In the genomic region with DNA sequence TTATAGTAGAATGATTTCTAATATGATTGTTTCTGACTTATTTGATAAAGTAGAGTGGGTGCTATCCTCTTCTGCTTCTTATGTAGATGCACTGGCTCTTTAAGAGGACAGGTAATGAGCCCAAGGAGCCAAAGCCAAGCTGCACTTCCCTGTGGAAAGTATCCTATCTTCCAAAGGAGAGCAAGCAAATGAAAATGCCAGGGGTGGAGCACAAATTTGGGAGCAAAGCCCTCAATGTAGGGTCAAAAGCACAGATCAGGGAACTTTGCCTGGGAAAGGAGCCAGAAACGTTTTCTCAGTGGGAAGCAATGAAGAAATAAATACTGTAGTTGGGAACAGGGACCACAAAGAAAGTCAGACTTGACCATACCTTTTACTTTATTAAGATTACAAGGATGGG, we compare ENCODE assay signal across 22 cellular contexts.
"Had no signal": no experiment of that assay in that cellular context is flagged by ENCODE, and none has a peak within 500 bp of the region (broad histone marks: within the 10 kb centered on the region; RNA-seq: fewer than 3 reads in every experiment).

No MANE protein-coding gene starts in this region.

- ATAC-seq: effector memory CD8-positive, alpha-beta T cell; esophagus mucosa; foreskin keratinocyte; gastrocnemius medialis; gastroesophageal sphincter; heart left ventricle; heart right ventricle had no signal

- H3K27me3 Mint-ChIP-seq: dendritic cell treated with granulocyte-macrophage colony-stimulating factor and Interleukin-4, amounts not matched to agents 40 ng/mL and 50 ng/mL, for 4 days; effector memory CD8-positive, alpha-beta T cell had no signal

- DNase-seq: colonic mucosa; cortex of kidney; dermis blood vessel endothelial cell; dorsolateral prefrontal cortex; effector CD4-positive, alpha-beta T cell; effector CD8-positive, alpha-beta T cell; effector memory CD4-positive, alpha-beta T cell; effector memory CD8-positive, alpha-beta T cell; endodermal cell; erythroblast; esophagus squamous epithelium; foreskin fibroblast; foreskin keratinocyte; foreskin melanocyte; gastrocnemius medialis; glutamatergic neuron; head of caudate nucleus; heart left ventricle; heart right ventricle had no signal

- H3K9me3 Mint-ChIP-seq: dendritic cell treated with granulocyte-macrophage colony-stimulating factor and Interleukin-4, amounts not matched to agents 40 ng/mL and 50 ng/mL, for 4 days; effector memory CD8-positive, alpha-beta T cell; endodermal cell had no signal

- H3K27ac Mint-ChIP-seq: dendritic cell treated with granulocyte-macrophage colony-stimulating factor and Interleukin-4, amounts not matched to agents 40 ng/mL and 50 ng/mL, for 4 days; effector memory CD8-positive, alpha-beta T cell; endodermal cell had no signal

- H3K4me3 Mint-ChIP-seq: dendritic cell treated with granulocyte-macrophage colony-stimulating factor and Interleukin-4, amounts not matched to agents 40 ng/mL and 50 ng/mL, for 4 days; effector memory CD8-positive, alpha-beta T cell; endodermal cell had no signal
